Comparison of ENCODE assay signal across 12 cellular contexts in the genomic region with DNA sequence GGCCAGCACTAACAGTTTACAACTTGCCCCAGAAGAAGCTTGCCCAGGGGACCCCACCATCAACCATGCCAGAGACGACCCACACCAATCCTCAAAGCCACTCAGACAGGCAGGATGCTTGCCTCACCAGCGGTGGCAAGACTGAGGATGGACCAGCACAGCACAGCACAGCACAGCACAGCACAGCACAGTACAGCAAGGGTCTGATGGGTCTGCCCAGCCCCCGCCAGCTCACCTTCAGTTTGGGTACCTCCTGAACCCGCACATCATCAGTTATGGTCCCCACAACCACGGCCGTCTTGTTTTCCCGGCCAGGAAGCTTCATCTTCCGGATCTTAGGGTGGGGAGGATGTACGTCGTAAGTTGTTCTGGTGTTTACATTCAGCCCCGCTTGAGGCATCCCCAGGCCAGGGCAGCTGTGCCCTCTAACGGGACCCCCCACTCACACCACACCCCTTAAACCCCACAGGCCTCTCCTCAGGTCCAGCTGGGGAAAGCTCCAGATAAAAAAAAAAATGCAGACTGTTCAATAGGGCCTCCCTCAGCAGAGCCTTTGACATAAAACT. TPM values are rescaled to one million over a fixed set of nuclear protein-coding genes. Genes with fewer than 3 reads are reported as not detected.
DNase-seq lines count a peak whose midpoint lies in the region; ATAC-seq and TF ChIP-seq lines count a peak whose summit lies in the region.
"Had no signal": no experiment of that assay in that cellular context is flagged by ENCODE, and none has a peak within 500 bp of the region (broad histone marks: within the 10 kb centered on the region; RNA-seq: fewer than 3 reads in every experiment).

No MANE protein-coding gene starts in this region.

- TF ChIP-seq CTCF in SU-DHL-6 (IDR thresholded peaks at IDR 0.05; ENCODE audit: insufficient read depth, low read length, poor library complexity, severe bottlenecking) (no peak), epithelial cell of proximal tubule (conservative IDR thresholded peaks at IDR 0.05; ENCODE audit: low read depth, low read length) (no peak), psoas muscle (IDR thresholded peaks at IDR 0.05) (no peak), ascending aorta (IDR thresholded peaks at IDR 0.05) (no peak), GM10266 (IDR thresholded peaks at IDR 0.05; ENCODE audit: control insufficient read depth, insufficient read depth, low read depth, missing control alignments) (no peak), esophagus muscularis mucosa (IDR thresholded peaks at IDR 0.05) (no peak)

- DNase-seq in epithelial cell of proximal tubule (ENCODE audit: low read depth) = no peak
- no peak for DNase-seq in psoas muscle
- DNase-seq in ascending aorta (ENCODE audit: low spot score in 2 of 2) = no peak
- no peak for DNase-seq in GM10266 (ENCODE audit: extremely low spot score)
- DNase-seq in esophagus muscularis mucosa (ENCODE audit: extremely low spot score) = no peak
- DNase-seq in RKO (ENCODE audit: low spot score) = no peak
- DNase-seq: NCI-H1436, T1000 had no signal

- TF ChIP-seq POLR2A in GM18505 (IDR thresholded peaks at IDR 0.05; ENCODE audit: borderline replicate concordance, extremely low read depth, insufficient read depth, insufficient read length) = peak; percentile 19
- no peak for TF ChIP-seq POLR2A in esophagus muscularis mucosa (IDR thresholded peaks at IDR 0.05; ENCODE audit: low read depth)

- no peaks in the 10 kb centered on the region for H3K27me3 ChIP-seq in SU-DHL-6 (ENCODE audit: low read length)
- no peaks in the 10 kb centered on the region for H3K27me3 ChIP-seq in psoas muscle (ENCODE audit: insufficient read depth in 3 of 3, low read length in 2 of 3)
- no peaks in the 10 kb centered on the region for H3K27me3 ChIP-seq in ascending aorta
- H3K27me3 ChIP-seq in esophagus muscularis mucosa = no peaks in the 10 kb centered on the region
- H3K27me3 ChIP-seq: left lung had no signal

- ATAC-seq in GM18505 (IDR thresholded peaks at IDR 0.05; ENCODE audit: unreplicated experiment) = no peak
- no peak for ATAC-seq in psoas muscle
- ATAC-seq: left lung had no signal

- no peaks in the 10 kb centered on the region for H3K9me2 ChIP-seq in SU-DHL-6 (replicated peaks; ENCODE audit: insufficient read depth, low read length)

- H3K36me3 ChIP-seq in SU-DHL-6 (ENCODE audit: low read length) = peaks cover 16% of the 10 kb centered on the region
- H3K36me3 ChIP-seq in psoas muscle (ENCODE audit: insufficient read depth in 1 of 2, low read depth in 1 of 2) = peaks cover 8 to 43% of the 10 kb centered on the region in 2 donors
- H3K36me3 ChIP-seq in ascending aorta = peaks cover 18 to 29% of the 10 kb centered on the region in 2 donors
- H3K36me3 ChIP-seq in esophagus muscularis mucosa = peaks cover 24 to 43% (median 39%) of the 10 kb centered on the region in 4 donors

- H3K4me3 ChIP-seq in SU-DHL-6 (ENCODE audit: insufficient read depth, low read length, poor library complexity, severe bottlenecking) = peak overlapping the region; percentile 79
- H3K4me3 ChIP-seq in epithelial cell of proximal tubule (ENCODE audit: low read depth, low read length) = peak overlapping the region; percentile 96
- peak overlapping the region; percentile 99 for H3K4me3 ChIP-seq in psoas muscle
- no peak overlapping the region for H3K4me3 ChIP-seq in ascending aorta
- no peak overlapping the region for H3K4me3 ChIP-seq in esophagus muscularis mucosa
- H3K4me3 ChIP-seq: coronary artery had no signal

- peaks cover 37% of the 10 kb centered on the region for H3K4me1 ChIP-seq in psoas muscle
- H3K4me1 ChIP-seq in ascending aorta = peaks cover 10 to 19% of the 10 kb centered on the region in 2 donors
- H3K4me1 ChIP-seq in esophagus muscularis mucosa = peaks cover 31 to 59% (median 45%) of the 10 kb centered on the region in 4 donors

- no peak overlapping the region for H3K27ac ChIP-seq in SU-DHL-6 (ENCODE audit: low read depth, low read length)
- peak overlapping the region; percentile 94 for H3K27ac ChIP-seq in psoas muscle
- no peak overlapping the region for H3K27ac ChIP-seq in ascending aorta
- H3K27ac ChIP-seq in esophagus muscularis mucosa (replicated peaks in 1 of 4) = peak overlapping the region in 1 of 4 donors; percentile 95
- H3K27ac ChIP-seq: coronary artery had no signal

- intact Hi-C loops in psoas muscle (cut with DNase I) = no loop called here
- intact Hi-C loops in ascending aorta (cut with DNase I) = no loop called here
- intact Hi-C loops in esophagus muscularis mucosa (cut with DNase I) = no loop called here

- peaks cover 14% of the 10 kb centered on the region for H4K20me1 ChIP-seq in SU-DHL-6 (ENCODE audit: low read depth, low read length)

- whole genome bisulfite sequencing in psoas muscle, 3 donors = 55 to 69% (median 65%) methylated on average over 10 to 12 of the region's 12 CpGs
- WGBS in esophagus muscularis mucosa = 69% methylated on average over 10 of the region's 12 CpGs

- H2AFZ ChIP-seq in SU-DHL-6 (ENCODE audit: low read depth, low read length, severe bottlenecking) = no peak overlapping the region

- H3K9me3 ChIP-seq in SU-DHL-6 (ENCODE audit: insufficient read depth, low read length) = no peaks in the 10 kb centered on the region
- no peaks in the 10 kb centered on the region for H3K9me3 ChIP-seq in psoas muscle
- H3K9me3 ChIP-seq in ascending aorta = no peaks in the 10 kb centered on the region
- no peaks in the 10 kb centered on the region for H3K9me3 ChIP-seq in esophagus muscularis mucosa
- H3K9me3 ChIP-seq: left lung had no signal

- no peak for TF ChIP-seq EP300 in esophagus muscularis mucosa (IDR thresholded peaks at IDR 0.05)

- H3K79me2 ChIP-seq in SU-DHL-6 (ENCODE audit: insufficient read depth, low read length) = peaks cover 39% of the 10 kb centered on the region

- H3K9ac ChIP-seq in SU-DHL-6 (ENCODE audit: low read length) = peak overlapping the region; percentile 92

- H3F3A ChIP-seq in SU-DHL-6 (ENCODE audit: insufficient read depth) = peaks cover 20% of the 10 kb centered on the region

- peak overlapping the region; percentile 87 for H3K4me2 ChIP-seq in SU-DHL-6 (ENCODE audit: low read depth, low read length, poor library complexity, severe bottlenecking)

RNA-seq across cellular contexts. Expression of a gene that starts 1.7 kb away (rescaled TPM):
- total RNA-seq in epithelial cell of proximal tubule = 0.14 and 0.40 TPM in 2 replicates
- not detected for total RNA-seq in psoas muscle
- under 1 TPM in 2 of 3 donors, not detected in 1; 0.01 to 0.20 TPM for polyA plus RNA-seq in psoas muscle
- not detected for total RNA-seq in ascending aorta
- total RNA-seq in esophagus muscularis mucosa = under 1 TPM; 0.32 to 0.69 (median 0.37) TPM

RNA-seq across cellular contexts. Expression of a gene that starts 2.4 kb away (rescaled TPM):
- total RNA-seq in epithelial cell of proximal tubule = 2,819 and 2,927 TPM in 2 replicates
- 100 to 1,000 TPM; 506 to 730 (median 645) TPM for total RNA-seq in psoas muscle
- 1,000 to 10,000 TPM; 1,096 to 1,745 (median 1,373) TPM for polyA plus RNA-seq in psoas muscle
- total RNA-seq in ascending aorta = 2,223 TPM
- 1,000 to 10,000 TPM; 1,298 to 2,105 (median 1,742) TPM for total RNA-seq in esophagus muscularis mucosa

RNA-seq across cellular contexts. Expression of a gene that starts 2.7 kb away (rescaled TPM):
- total RNA-seq in epithelial cell of proximal tubule (13.0 and 14.5 TPM in 2 replicates), psoas muscle (10 to 100 TPM in 2 of 4 donors, 1 to 10 TPM in 2; 4.1 to 12.8 (median 8.8) TPM), ascending aorta (35.3 TPM), esophagus muscularis mucosa (10 to 100 TPM; 15.9 to 24.5 (median 17.0) TPM)
- 1 to 10 TPM; 3.3 to 7.4 (median 4.8) TPM for polyA plus RNA-seq in psoas muscle

RNA-seq across cellular contexts. Expression of a gene that starts 10.0 kb away (rescaled TPM):
- not detected in 2 replicates for total RNA-seq in epithelial cell of proximal tubule
- not detected for total RNA-seq in psoas muscle
- not detected for polyA plus RNA-seq in psoas muscle
- total RNA-seq in ascending aorta = not detected
- not detected for total RNA-seq in esophagus muscularis mucosa
- total RNA-seq: left lung had no signal

RNA-seq across cellular contexts. Expression of a gene that starts 20.6 kb away (rescaled TPM):
- 1.3 and 5.9 TPM in 2 replicates for total RNA-seq in epithelial cell of proximal tubule
- total RNA-seq in psoas muscle = 10 to 100 TPM in 1 of 4 donors, 1 to 10 TPM in 3; 3.6 to 14.5 (median 6.5) TPM
- 1 to 10 TPM; 2.8 to 7.0 (median 3.2) TPM for polyA plus RNA-seq in psoas muscle
- total RNA-seq in ascending aorta = 0.21 TPM
- 1 to 10 TPM; 3.0 to 9.3 (median 7.2) TPM for total RNA-seq in esophagus muscularis mucosa

Comparison
In these comparisons a context has a peak if more than half of its experiments do, and no peak if none do; other contexts are left out.
1. H3K4me3 ChIP-seq: peak in SU-DHL-6 (single experiment), epithelial cell of proximal tubule (single experiment) and psoas muscle (single experiment); none in ascending aorta (0 of 2) and esophagus muscularis mucosa (0 of 4).